In genomic region chr11:35555238-35555887, GRCh38 we compare ENCODE assay signal across 28 cellular contexts. TPM values are rescaled to one million over a fixed set of nuclear protein-coding genes. Genes with fewer than 3 reads are reported as not detected.
DNase-seq lines count a peak whose midpoint lies in the region; ATAC-seq and TF ChIP-seq lines count a peak whose summit lies in the region.
"Had no signal": no experiment of that assay in that cellular context is flagged by ENCODE, and none has a peak within 500 bp of the region (broad histone marks: within the 10 kb centered on the region; RNA-seq: fewer than 3 reads in every experiment).

No MANE protein-coding gene starts in this region.

- no peaks in the 10 kb centered on the region for H3K9me3 ChIP-seq in skeletal muscle satellite cell (replicated peaks; ENCODE audit: low read length)
- H3K9me3 ChIP-seq: MG63, prostate gland, transverse colon had no signal

- CTCF ChIA-PET in activated CD8-positive, alpha-beta memory T cell treated with anti-CD3 and anti-CD28 coated beads, Interleukin-2, amount 10 ng/mL, durations not matched to agents 7 days and 5 days (lab: Charles Lee), result no interaction called here

- H3K27ac Mint-ChIP-seq in GM23338, result no peak overlapping the region
- H3K27ac Mint-ChIP-seq in activated CD8-positive, alpha-beta memory T cell treated with anti-CD3 and anti-CD28 coated beads, Interleukin-2, amount 10 ng/mL, durations not matched to agents 7 days and 5 days, result no peak overlapping the region
- H3K27ac Mint-ChIP-seq: activated CD4-positive, alpha-beta T cell treated with anti-CD3 and anti-CD28 coated beads for 36 hours; activated naive CD8-positive, alpha-beta T cell treated with anti-CD3 and anti-CD28 coated beads for 36 hours; activated T-cell treated with anti-CD3 and anti-CD28 coated beads, Interleukin-2, amount 50 U/mL, for 72 hours; CD8-positive, alpha-beta T cell; T-cell had no signal

- H3K79me2 ChIP-seq in GM23338 (replicated peaks; ENCODE audit: insufficient read depth), result no peaks in the 10 kb centered on the region

- H3F3A ChIP-seq in GM23338 (replicated peaks; ENCODE audit: low read depth), result no peaks in the 10 kb centered on the region

- TF ChIP-seq CTCF in GM23338 (conservative IDR thresholded peaks at IDR 0.05; ENCODE audit: low read depth in 2 of 2), result no peak
- no peak for TF ChIP-seq CTCF in fibroblast of the aortic adventitia (IDR thresholded peaks at IDR 0.05; ENCODE audit: insufficient read depth, low read length)

- H3K4me2 ChIP-seq in GM23338, result no peak overlapping the region
- H3K4me2 ChIP-seq in skeletal muscle satellite cell (ENCODE audit: low read length), result no peak overlapping the region

- no peaks in the 10 kb centered on the region for H3K9me2 ChIP-seq in GM23338 (ENCODE audit: insufficient read depth)

- no peak overlapping the region for H3K4me3 Mint-ChIP-seq in GM23338
- no peak overlapping the region for H3K4me3 Mint-ChIP-seq in activated CD8-positive, alpha-beta memory T cell treated with anti-CD3 and anti-CD28 coated beads, Interleukin-2, amount 10 ng/mL, durations not matched to agents 7 days and 5 days
- H3K4me3 Mint-ChIP-seq: activated CD4-positive, alpha-beta T cell treated with anti-CD3 and anti-CD28 coated beads for 36 hours; activated naive CD8-positive, alpha-beta T cell treated with anti-CD3 and anti-CD28 coated beads for 36 hours; activated T-cell treated with anti-CD3 and anti-CD28 coated beads, Interleukin-2, amount 50 U/mL, for 72 hours; CD8-positive, alpha-beta T cell; neural crest cell; T-cell had no signal

- H3K27ac ChIP-seq in GM23338 (ENCODE audit: low read depth) (no peak overlapping the region), angular gyrus (ENCODE audit: low read depth, low read length) (peak overlapping the region; percentile 37)
- H3K27ac ChIP-seq: epithelial cell of prostate, prostate gland, transverse colon had no signal

- ATAC-seq in GM23338 (no peak), GM18868 (IDR thresholded peaks at IDR 0.05; ENCODE audit: unreplicated experiment) (no peak)
- ATAC-seq in activated CD8-positive, alpha-beta memory T cell treated with anti-CD3 and anti-CD28 coated beads, Interleukin-2, amount 10 ng/mL, durations not matched to agents 7 days and 5 days, result no peak
- ATAC-seq: activated CD4-positive, alpha-beta T cell treated with anti-CD3 and anti-CD28 coated beads for 36 hours; activated T-cell treated with anti-CD3 and anti-CD28 coated beads, Interleukin-2, amount 50 U/mL, for 72 hours; CD8-positive, alpha-beta T cell; stimulated activated naive CD8-positive, alpha-beta T cell treated with anti-CD3 and anti-CD28 coated beads, Interleukin-15, Interleukin-2, amounts not matched to agents 100 U/mL and 50 U/mL, for 24 hours; T-cell had no signal

- H3K36me3 ChIP-seq in GM23338 (ENCODE audit: insufficient read depth), result no peaks in the 10 kb centered on the region
- no peaks in the 10 kb centered on the region for H3K36me3 ChIP-seq in skeletal muscle satellite cell (ENCODE audit: insufficient read depth, low read length)
- H3K36me3 ChIP-seq: MG63, prostate gland, transverse colon had no signal

- peaks cover 4% of the 10 kb centered on the region for H3K27me3 Mint-ChIP-seq in GM23338 (ENCODE audit: insufficient read depth, low read depth, poor library complexity)
- H3K27me3 Mint-ChIP-seq in activated CD8-positive, alpha-beta memory T cell treated with anti-CD3 and anti-CD28 coated beads, Interleukin-2, amount 10 ng/mL, durations not matched to agents 7 days and 5 days, result peaks cover 18% of the 10 kb centered on the region

- H3K9me3 Mint-ChIP-seq in GM23338, result no peaks in the 10 kb centered on the region
- no peaks in the 10 kb centered on the region for H3K9me3 Mint-ChIP-seq in activated CD8-positive, alpha-beta memory T cell treated with anti-CD3 and anti-CD28 coated beads, Interleukin-2, amount 10 ng/mL, durations not matched to agents 7 days and 5 days (ENCODE audit: low read depth)
- H3K9me3 Mint-ChIP-seq: activated naive CD8-positive, alpha-beta T cell treated with anti-CD3 and anti-CD28 coated beads for 36 hours; activated T-cell treated with anti-CD3 and anti-CD28 coated beads, Interleukin-2, amount 50 U/mL, for 72 hours; CD8-positive, alpha-beta T cell; T-cell had no signal

- H3K27me3 ChIP-seq in GM23338 (ENCODE audit: insufficient read depth) (no peaks in the 10 kb centered on the region), skeletal muscle satellite cell (ENCODE audit: control insufficient read depth, insufficient read depth, low read length) (no peaks in the 10 kb centered on the region)
- H3K27me3 ChIP-seq: dorsolateral prefrontal cortex, MG63, transverse colon had no signal

- no peaks in the 10 kb centered on the region for H3K4me1 ChIP-seq in GM23338 (ENCODE audit: insufficient read depth)
- peaks cover 35% of the 10 kb centered on the region for H3K4me1 ChIP-seq in skeletal muscle satellite cell (ENCODE audit: control insufficient read depth, insufficient read depth, low read length)
- H3K4me1 ChIP-seq: prostate gland, transverse colon had no signal

- no peak overlapping the region for H3K4me3 ChIP-seq in GM23338
- H3K4me3 ChIP-seq in fibroblast of the aortic adventitia (ENCODE audit: low read depth, low read length), result no peak overlapping the region
- no peak overlapping the region for H3K4me3 ChIP-seq in skeletal muscle satellite cell (ENCODE audit: low read length)
- H3K4me3 ChIP-seq: dorsolateral prefrontal cortex, MG63, prostate gland, skin epidermis, transverse colon had no signal

- in situ Hi-C loops in KBM-7 (cut with MboI; ENCODE audit: low pct_unique_long_range_greater_than_20kb, low sequenced_read_pairs), result no loop called here

- 0 out of 2 replicates have a peak overlapping the region, but pooled peaks have one; percentile 15 for H2AFZ ChIP-seq in GM23338

- peak overlapping the region; percentile 49 for H3K9ac ChIP-seq in skeletal muscle satellite cell (ENCODE audit: low read depth, low read length)

- H3K4me1 Mint-ChIP-seq in GM23338, result peaks cover 12% of the 10 kb centered on the region
- no peaks in the 10 kb centered on the region for H3K4me1 Mint-ChIP-seq in activated CD8-positive, alpha-beta memory T cell treated with anti-CD3 and anti-CD28 coated beads, Interleukin-2, amount 10 ng/mL, durations not matched to agents 7 days and 5 days
- H3K4me1 Mint-ChIP-seq: activated CD4-positive, alpha-beta T cell treated with anti-CD3 and anti-CD28 coated beads for 36 hours; activated naive CD8-positive, alpha-beta T cell treated with anti-CD3 and anti-CD28 coated beads for 36 hours; neural crest cell; T-cell had no signal

- no peak for DNase-seq in GM23338 (ENCODE audit: low spot score)
- DNase-seq in fibroblast of the aortic adventitia (ENCODE audit: low read depth), result peak; percentile 73
- no peak for DNase-seq in cortex of kidney (lab: John Stamatoyannopoulos, UW)
- no peak for DNase-seq in activated CD8-positive, alpha-beta memory T cell treated with anti-CD3 and anti-CD28 coated beads, Interleukin-2, amount 10 ng/mL, durations not matched to agents 7 days and 5 days
- no peak for DNase-seq in KBM-7
- DNase-seq: activated CD4-positive, alpha-beta T cell treated with anti-CD3 and anti-CD28 coated beads for 36 hours; activated naive CD8-positive, alpha-beta T cell treated with anti-CD3 and anti-CD28 coated beads for 36 hours; activated T-cell treated with anti-CD3 and anti-CD28 coated beads, Interleukin-2, amount 50 U/mL, for 72 hours; CD8-positive, alpha-beta T cell; DMS153; dorsolateral prefrontal cortex; MG63; NCI-H1436 treated with DMSO at 0.1 percent for 48 hours; NCI-H774; SHP77; stimulated activated CD4-positive, alpha-beta T cell treated with anti-CD3 and anti-CD28 coated beads, Interleukin-4, amount 100 ng/mL, for 1 hour; stimulated activated naive CD8-positive, alpha-beta T cell treated with anti-CD3 and anti-CD28 coated beads, Interleukin-15, Interleukin-2, amounts not matched to agents 100 U/mL and 50 U/mL, for 24 hours; T-cell; transverse colon had no signal

- H4K20me1 ChIP-seq in GM23338 (replicated peaks; ENCODE audit: insufficient read depth), result no peaks in the 10 kb centered on the region

- H3K36me3 Mint-ChIP-seq in GM23338 (ENCODE audit: low read depth), result no peaks in the 10 kb centered on the region
- no peaks in the 10 kb centered on the region for H3K36me3 Mint-ChIP-seq in activated CD8-positive, alpha-beta memory T cell treated with anti-CD3 and anti-CD28 coated beads, Interleukin-2, amount 10 ng/mL, durations not matched to agents 7 days and 5 days
- H3K36me3 Mint-ChIP-seq: activated naive CD8-positive, alpha-beta T cell treated with anti-CD3 and anti-CD28 coated beads for 36 hours; CD8-positive, alpha-beta T cell; T-cell had no signal

TF ChIP-seq in GM23338, 12 proteins besides CTCF, POLR2A, EP300 and RAD21 (continues in another document):
- no peak for TF ChIP-seq STAT1 (IDR thresholded peaks at IDR 0.05; ENCODE audit: unreplicated experiment)

RNA-seq across cellular contexts. Expression of gene PAMR1, which starts 29.9 kb away (rescaled TPM):
- total RNA-seq in GM23338 (2014; rRNA removed; shearing (Covaris generic)), result 2.5 and 3.1 TPM in 2 replicates
- 0.70 and 1.6 TPM in 2 replicates for polyA plus RNA-seq in GM23338 (2016; fragmentation: Nextera tagmentation; extraction: Ambion mirVana)
- total RNA-seq in fibroblast of the aortic adventitia (ENCODE audit: low replicate concordance), result 134 and 278 TPM in 2 replicates
- 150 and 163 TPM in 2 replicates for total RNA-seq in skeletal muscle satellite cell (2012; rRNA removed)
- not detected for total RNA-seq in activated CD8-positive, alpha-beta memory T cell treated with anti-CD3 and anti-CD28 coated beads, Interleukin-2, amount 10 ng/mL, durations not matched to agents 7 days and 5 days
- total RNA-seq: activated CD4-positive, alpha-beta T cell treated with anti-CD3 and anti-CD28 coated beads for 36 hours; activated CD8-positive, alpha-beta memory T cell treated with anti-CD3 and anti-CD28 coated beads for 36 hours; activated naive CD8-positive, alpha-beta T cell treated with anti-CD3 and anti-CD28 coated beads for 36 hours; activated T-cell treated with anti-CD3 and anti-CD28 coated beads, Interleukin-2, amount 50 U/mL, for 72 hours; CD8-positive, alpha-beta T cell; OCI-LY7 had no signal

Comparison
In these comparisons a context has a peak if more than half of its experiments do, and no peak if none do; other contexts are left out.
1. RNA of gene PAMR1, which starts 29.9 kb away (total RNA-seq): 134 to 278 TPM in fibroblast of the aortic adventitia; 2.5 to 3.1 TPM in GM23338 and not detected in activated CD8-positive, alpha-beta memory T cell treated with anti-CD3 and anti-CD28 coated beads, Interleukin-2, amount 10 ng/mL, durations not matched to agents 7 days and 5 days; every median in the first group is over 10 times any median in the second.